8 cellular contexts compared by ENCODE assay signal in the genomic region with DNA sequence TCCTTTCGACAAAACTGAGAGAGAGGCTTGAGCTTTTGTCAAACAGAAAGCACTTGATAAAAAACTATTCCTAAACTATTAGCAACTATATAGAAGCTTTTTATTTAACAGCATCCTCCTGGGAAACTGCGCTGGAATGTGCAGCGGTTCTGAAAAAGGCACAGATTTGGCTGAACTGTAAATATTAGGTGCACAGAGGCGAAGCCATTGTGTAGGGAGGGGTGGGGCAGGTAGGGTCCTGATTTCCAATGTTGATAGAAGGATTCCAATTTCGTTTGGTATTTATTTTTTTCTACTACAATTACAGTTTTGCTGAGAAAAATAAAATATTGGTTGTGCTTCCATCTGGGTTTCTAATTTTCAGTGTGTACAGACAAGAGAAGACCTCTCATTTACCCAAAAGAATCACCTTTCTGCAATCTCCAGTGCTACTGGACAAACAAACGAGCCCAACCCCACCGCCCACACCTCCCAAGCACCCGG. TPM values are rescaled to one million over a fixed set of nuclear protein-coding genes. Genes with fewer than 3 reads are reported as not detected.
A peak's percentile ranks its signal among the peaks of the same experiment; 100 is the strongest.
DNase-seq lines count a peak whose midpoint lies in the region; ATAC-seq, FAIRE-seq and TF ChIP-seq lines count a peak whose summit lies in the region.

No MANE protein-coding gene starts in this region.

- H3K4me1 ChIP-seq in fibroblast of lung (ENCODE audit: control insufficient read depth, extremely low read depth, insufficient read depth, low read length) (no peaks in the 10 kb centered on the region), psoas muscle (no peaks in the 10 kb centered on the region)

- H3K27me3 ChIP-seq in fibroblast of lung (ENCODE audit: control insufficient read depth, insufficient read depth, low read length) (peaks cover 3% of the 10 kb centered on the region), psoas muscle (ENCODE audit: insufficient read depth in 3 of 3, low read length in 2 of 3) (no peaks in the 10 kb centered on the region)

- no peaks in the 10 kb centered on the region for H4K20me1 ChIP-seq in fibroblast of lung (ENCODE audit: control insufficient read depth, extremely low read depth, insufficient read depth, low read length)

- 51 to 57% (median 52%) methylated on average over 8 of the region's 8 CpGs for WGBS in psoas muscle, 3 donors

- H3K36me3 ChIP-seq in SK-N-MC (ENCODE audit: insufficient read depth, low read length) (no peaks in the 10 kb centered on the region), fibroblast of lung (ENCODE audit: control insufficient read depth, insufficient read depth, low read length) (no peaks in the 10 kb centered on the region), psoas muscle (ENCODE audit: insufficient read depth in 1 of 2, low read depth in 1 of 2) (no peaks in the 10 kb centered on the region)

- H3K27ac ChIP-seq in SK-N-MC (no peak overlapping the region), fibroblast of lung (ENCODE audit: insufficient read depth, low read length) (no peak overlapping the region), psoas muscle (no peak overlapping the region)

- FAIRE-seq in urothelium cell line (lab: Jason Lieb, UNC): no peak

- peak overlapping the region; percentile 38 for H3K4me2 ChIP-seq in fibroblast of lung (ENCODE audit: extremely low read depth, insufficient read depth, low read length)

- no peak for ATAC-seq in psoas muscle

- H3K9ac ChIP-seq in SK-N-MC (ENCODE audit: insufficient read length): no peak overlapping the region
- no peak overlapping the region for H3K9ac ChIP-seq in fibroblast of lung (ENCODE audit: insufficient read depth, low read length)

- DNase-seq in GM12865 (ENCODE audit: low read depth): no peak
- no peak for DNase-seq in SK-N-MC (ENCODE audit: low read depth, low spot score)
- no peak for DNase-seq in fibroblast of lung (ENCODE audit: low read depth in 2 of 2)
- DNase-seq in psoas muscle: no peak
- DNase-seq in urothelium cell line (ENCODE audit: low spot score): no peak
- DNase-seq in NCI-H1105 treated with DMSO at 0.1 percent for 48 hours (lab: John Stamatoyannopoulos, UW): no peak
- no peak for DNase-seq in effector CD8-positive, alpha-beta T cell (lab: John Stamatoyannopoulos, UW)
- no peak for DNase-seq in middle frontal gyrus (ENCODE audit: extremely low spot score, low spot score)

- H3K4me3 ChIP-seq in GM12865 (ENCODE audit: low read depth, low read length) (peak overlapping the region; percentile 77), SK-N-MC (peak overlapping the region; percentile 90), fibroblast of lung (replicated peaks in 1 of 4; ENCODE audit: control extremely low read depth in 1 of 4, insufficient read depth in 1 of 4, low read depth in 3 of 4, low read length in 4 of 4) (peak overlapping the region; percentile 56 to 71 (median 64)), psoas muscle (peak overlapping the region; percentile 88)

- peak overlapping the region; percentile 1 for H2AFZ ChIP-seq in fibroblast of lung (ENCODE audit: low read length)

- TF ChIP-seq CTCF in GM12865 (IDR thresholded peaks at IDR 0.05; ENCODE audit: insufficient read depth, low read depth, low read length, missing control alignments): no peak
- no peak for TF ChIP-seq CTCF in fibroblast of lung (conservative IDR thresholded peaks at IDR 0.05 in 1 of 2, IDR thresholded peaks at IDR 0.05 in 1 of 2; ENCODE audit: low read depth in 1 of 2, low read length in 2 of 2)
- no peak for TF ChIP-seq CTCF in psoas muscle (IDR thresholded peaks at IDR 0.05)

- intact Hi-C loops in psoas muscle (cut with DNase I): no loop called here

- H3K79me2 ChIP-seq in fibroblast of lung (ENCODE audit: control insufficient read depth, insufficient read depth, low read length): no peaks in the 10 kb centered on the region

- H3K9me3 ChIP-seq in SK-N-MC (ENCODE audit: low read depth, low read length): no peaks in the 10 kb centered on the region
- H3K9me3 ChIP-seq in fibroblast of lung (ENCODE audit: control insufficient read depth, insufficient read depth, low read depth, low read length): no peaks in the 10 kb centered on the region
- H3K9me3 ChIP-seq in psoas muscle: peaks cover 3% of the 10 kb centered on the region

RNA-seq across cellular contexts. Expression of gene SH3BGRL2, which starts 0.7 kb away (rescaled TPM):
- total RNA-seq in fibroblast of lung (3.3 and 4.3 TPM in 2 replicates), psoas muscle (1 to 10 TPM; 3.5 to 9.7 (median 4.2) TPM)
- polyA plus RNA-seq in fibroblast of lung (1.5 and 2.8 TPM in 2 replicates), psoas muscle (1 to 10 TPM; 4.2 to 5.5 (median 4.5) TPM)
- 1.0 and 1.8 TPM in 2 replicates for polyA plus RNA-seq in fibroblast of lung (2012)
- 0.30 and 0.82 TPM in 2 replicates for polyA minus RNA-seq in fibroblast of lung (ENCODE audit: low replicate concordance)
